In the genomic region with DNA sequence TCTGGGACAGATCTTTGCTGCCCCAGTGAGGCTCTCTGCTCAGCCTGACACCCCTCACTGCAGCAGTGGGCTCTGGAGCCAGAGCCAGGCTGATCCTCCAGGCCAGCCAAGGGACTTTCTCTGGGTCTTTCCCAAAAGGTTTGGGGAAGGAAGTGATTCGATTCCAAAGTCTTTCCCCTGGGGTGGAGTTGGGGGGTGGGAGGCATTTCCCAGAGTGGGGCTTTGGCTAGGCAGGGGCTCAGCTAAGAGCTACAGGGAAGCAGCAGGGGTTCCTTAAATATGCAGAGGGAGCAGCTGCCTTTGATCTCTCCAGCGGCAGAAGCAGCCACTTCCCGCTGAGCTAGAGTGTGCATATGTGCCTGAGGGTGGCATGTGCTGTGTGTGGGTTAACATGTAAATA, we compare ENCODE assay signal across 27 cellular contexts.
A peak's percentile ranks its signal among the peaks of the same experiment; 100 is the strongest.
DNase-seq lines count a peak whose midpoint lies in the region; ATAC-seq, FAIRE-seq and TF ChIP-seq lines count a peak whose summit lies in the region.
"Had no signal": no experiment of that assay in that cellular context is flagged by ENCODE, and none has a peak within 500 bp of the region (broad histone marks: within the 10 kb centered on the region; RNA-seq: fewer than 3 reads in every experiment).

No MANE protein-coding gene starts in this region.

- H3K9me3 ChIP-seq in HUES6 (ENCODE audit: control insufficient read depth, insufficient read depth, low read depth, low read length): peaks cover 7% of the 10 kb centered on the region; the same call in 1 of the 2 replicates
- H3K9me3 ChIP-seq: ascending aorta, HAP-1, prostate gland had no signal

- H3K27me3 ChIP-seq in HUES6 (ENCODE audit: control insufficient read depth, insufficient read depth, low read length): no peaks in the 10 kb centered on the region
- H3K27me3 ChIP-seq: ascending aorta, tibial nerve had no signal

- ATAC-seq in WTC11 (peak; percentile 86), HG02642 (IDR thresholded peaks at IDR 0.05; ENCODE audit: poor library complexity, unreplicated experiment) (no peak)
- ATAC-seq: activated CD8-positive, alpha-beta memory T cell treated with anti-CD3 and anti-CD28 coated beads, Interleukin-2, amount 10 ng/mL, durations not matched to agents 7 days and 5 days; gastroesophageal sphincter had no signal

- CTCF ChIA-PET in WTC11 (lab: Charles Lee): interaction anchor here (1.4 kb wide), 1 partner anchor 31 kb away, joined by 3 read pairs; no protein-coding TSS in a partner anchor

- TF ChIP-seq CTCF in WTC11 (IDR thresholded peaks at IDR 0.05) (no peak), nephron progenitor cell (IDR thresholded peaks at IDR 0.05) (no peak)

- H3K4me1 Mint-ChIP-seq in WTC11 (peaks cover 22% of the 10 kb centered on the region), nephron progenitor cell (peaks cover 7% of the 10 kb centered on the region)
- H3K4me1 Mint-ChIP-seq: activated CD8-positive, alpha-beta memory T cell treated with anti-CD3 and anti-CD28 coated beads, Interleukin-2, amount 10 ng/mL, durations not matched to agents 7 days and 5 days; activated naive CD4-positive, alpha-beta T cell treated with anti-CD3 and anti-CD28 coated beads, Interleukin-2, amount 50 U/mL, for 24 hours had no signal

- H3K4me3 ChIP-seq in HUES6 (ENCODE audit: low read depth, low read length): no peak overlapping the region; the same call in 1 of the 2 replicates
- H3K4me3 ChIP-seq: ascending aorta, gastroesophageal sphincter, HAP-1, prostate gland, tibial nerve had no signal

- H3K27ac Mint-ChIP-seq in WTC11 (no peak overlapping the region), nephron progenitor cell (no peak overlapping the region)
- H3K27ac Mint-ChIP-seq: activated CD8-positive, alpha-beta memory T cell treated with anti-CD3 and anti-CD28 coated beads, Interleukin-2, amount 10 ng/mL, durations not matched to agents 7 days and 5 days; activated naive CD4-positive, alpha-beta T cell treated with anti-CD3 and anti-CD28 coated beads, Interleukin-2, amount 50 U/mL, for 24 hours; activated T-helper 1 cell treated with anti-CD3 and anti-CD28 coated beads, Interleukin-12 subunit alpha, Interleukin-12 subunit beta, Interleukin-2, Interleukin-4 antibody, amounts not matched to agents 30 ng/mL and 10 ng/mL and 1 ng/mL, durations not matched to agents 14 hours and 24 hours and 36 hours; T-helper 2 cell treated with Interferon-gamma antibody and Interleukin-4, amounts not matched to agents 5 μg/mL and 100 μg/mL, for 36 hours had no signal

- H3K36me3 ChIP-seq in HUES6 (ENCODE audit: control insufficient read depth, insufficient read depth, low read length): no peaks in the 10 kb centered on the region
- H3K36me3 ChIP-seq: ascending aorta, gastroesophageal sphincter, HAP-1, prostate gland, tibial nerve had no signal

- TF ChIP-seq POLR2A in H54 (IDR thresholded peaks at IDR 0.05; ENCODE audit: low read depth, low read length): no peak

- H3K9ac ChIP-seq in HUES6 (ENCODE audit: low read length): peak overlapping the region; percentile 33

- H3K27me3 Mint-ChIP-seq in WTC11 (ENCODE audit: low read depth) (no peaks in the 10 kb centered on the region; the same call in 1 of the 2 replicates), nephron progenitor cell (ENCODE audit: low read depth, poor library complexity) (no peaks in the 10 kb centered on the region)
- H3K27me3 Mint-ChIP-seq: activated CD8-positive, alpha-beta memory T cell treated with anti-CD3 and anti-CD28 coated beads, Interleukin-2, amount 10 ng/mL, durations not matched to agents 7 days and 5 days had no signal

- H3K9me3 Mint-ChIP-seq in WTC11: peaks cover 33% of the 10 kb centered on the region
- H3K9me3 Mint-ChIP-seq in nephron progenitor cell: peaks cover 7% of the 10 kb centered on the region
- H3K9me3 Mint-ChIP-seq: activated naive CD4-positive, alpha-beta T cell treated with anti-CD3 and anti-CD28 coated beads, Interleukin-2, amount 50 U/mL, for 24 hours; activated T-helper 1 cell treated with anti-CD3 and anti-CD28 coated beads, Interleukin-12 subunit alpha, Interleukin-12 subunit beta, Interleukin-2, Interleukin-4 antibody, amounts not matched to agents 30 ng/mL and 10 ng/mL and 1 ng/mL, durations not matched to agents 14 hours and 24 hours and 36 hours; T-helper 2 cell treated with Interferon-gamma antibody and Interleukin-4, amounts not matched to agents 5 μg/mL and 100 μg/mL, for 36 hours had no signal

- H3K36me3 Mint-ChIP-seq in WTC11 (peaks cover 6% of the 10 kb centered on the region; the same call in 1 of the 2 replicates), nephron progenitor cell (ENCODE audit: low read depth) (no peaks in the 10 kb centered on the region)
- H3K36me3 Mint-ChIP-seq: activated CD8-positive, alpha-beta memory T cell treated with anti-CD3 and anti-CD28 coated beads, Interleukin-2, amount 10 ng/mL, durations not matched to agents 7 days and 5 days; activated naive CD4-positive, alpha-beta T cell treated with anti-CD3 and anti-CD28 coated beads, Interleukin-2, amount 50 U/mL, for 24 hours had no signal

- FAIRE-seq in H54 (lab: Jason Lieb, UNC): no peak

- DNase-seq in NCI-H1092 treated with DMSO at 0.1 percent for 48 hours (lab: John Stamatoyannopoulos, UW) (peak; percentile 29), NCI-H1092 (lab: John Stamatoyannopoulos, UW) (no peak), WTC11 (ENCODE audit: low spot score) (peak; percentile 50), nephron progenitor cell (peak; percentile 4), H54 (ENCODE audit: insufficient read length, low spot score) (no peak)
- no peak for DNase-seq in stimulated activated CD4-positive, alpha-beta T cell treated with anti-CD3 and anti-CD28 coated beads, Interleukin-1b, Interleukin-23, amount 100 ng/mL, for 48 hours
- DNase-seq: 8988T; activated CD4-positive, alpha-beta T cell treated with anti-CD3 and anti-CD28 coated beads, Interleukin-2, amount 50 U/mL, for 1 hour; activated CD8-positive, alpha-beta memory T cell treated with anti-CD3 and anti-CD28 coated beads, Interleukin-2, amount 10 ng/mL, durations not matched to agents 7 days and 5 days; AML-193; cortex of kidney; kidney glomerular epithelial cell; NCI-H1105 treated with DMSO at 0.1 percent for 48 hours; NCI-H2081 treated with DMSO at 0.1 percent for 48 hours; NCI-H526 treated with DMSO at 0.1 percent for 48 hours; stimulated activated CD8-positive, alpha-beta memory T cell treated with anti-CD3 and anti-CD28 coated beads, Interleukin-4, amount 100 ng/mL, for 48 hours had no signal

- H3K4me3 Mint-ChIP-seq in WTC11 (no peak overlapping the region), nephron progenitor cell (no peak overlapping the region)
- H3K4me3 Mint-ChIP-seq: activated CD8-positive, alpha-beta memory T cell treated with anti-CD3 and anti-CD28 coated beads, Interleukin-2, amount 10 ng/mL, durations not matched to agents 7 days and 5 days; activated naive CD4-positive, alpha-beta T cell treated with anti-CD3 and anti-CD28 coated beads, Interleukin-2, amount 50 U/mL, for 24 hours; activated T-helper 1 cell treated with anti-CD3 and anti-CD28 coated beads, Interleukin-12 subunit alpha, Interleukin-12 subunit beta, Interleukin-2, Interleukin-4 antibody, amounts not matched to agents 30 ng/mL and 10 ng/mL and 1 ng/mL, durations not matched to agents 14 hours and 24 hours and 36 hours; T-helper 2 cell treated with Interferon-gamma antibody and Interleukin-4, amounts not matched to agents 5 μg/mL and 100 μg/mL, for 36 hours had no signal

- peak overlapping the region; percentile 68; the same call in 1 of the 2 replicates for H3K27ac ChIP-seq in HUES6 (ENCODE audit: low read depth, low read length)
- H3K27ac ChIP-seq: ascending aorta, gastroesophageal sphincter, prostate gland, tibial nerve, VCaP had no signal

- POLR2A ChIA-PET in WTC11 (lab: Charles Lee): no interaction called here

- peaks cover 15% of the 10 kb centered on the region for H3K4me1 ChIP-seq in HUES6 (ENCODE audit: control insufficient read depth, insufficient read depth, low read length)
- H3K4me1 ChIP-seq: ascending aorta, gastroesophageal sphincter, HAP-1, prostate gland, tibial nerve had no signal

TF ChIP-seq in WTC11, 78 proteins besides CTCF, POLR2A, EP300 and RAD21:
- TF ChIP-seq TEAD1 (CRISPR knock-in tag; IDR thresholded peaks at IDR 0.05): peak; percentile 50; the same call in 1 of the 2 replicates
- TF ChIP-seq ZNF423 (CRISPR knock-in tag; IDR thresholded peaks at IDR 0.05): peak; percentile 72
- TF ChIP-seq ZNF425 (CRISPR knock-in tag; conservative IDR thresholded peaks at IDR 0.05): no peak
- 0 out of 2 replicates have a peak, but pooled peaks have one; percentile 46 for TF ChIP-seq ETV6 (CRISPR knock-in tag; IDR thresholded peaks at IDR 0.05)
TF ChIP-seq in WTC11: peak in this region for 3.

Comparison
In these comparisons a context has a peak if more than half of its experiments do, and no peak if none do; other contexts are left out.
1. DNase-seq: peak in NCI-H1092 treated with DMSO at 0.1 percent for 48 hours (single experiment), WTC11 (single experiment) and nephron progenitor cell (single experiment); none in NCI-H1092 (single experiment), stimulated activated CD4-positive, alpha-beta T cell treated with anti-CD3 and anti-CD28 coated beads, Interleukin-1b, Interleukin-23, amount 100 ng/mL, for 48 hours (single experiment) and H54 (single experiment).